In genomic region chr11:9577032-9577431, GRCh38 we compare ENCODE assay signal across 9 cellular contexts. TPM values are rescaled to one million over a fixed set of nuclear protein-coding genes. Genes with fewer than 3 reads are reported as not detected.
DNase-seq lines count a peak whose midpoint lies in the region; ATAC-seq and TF ChIP-seq lines count a peak whose summit lies in the region.
"Had no signal": no experiment of that assay in that cellular context is flagged by ENCODE, and none has a peak within 500 bp of the region (broad histone marks: within the 10 kb centered on the region; RNA-seq: fewer than 3 reads in every experiment).

No MANE protein-coding gene starts in this region.

- H3K36me3 Mint-ChIP-seq in T-helper 1 cell treated with Interleukin-12 subunit alpha and Interleukin-12 subunit beta and Interleukin-4 antibody, amounts not matched to agents 30 μg/mL and 1 μg/mL, for 36 hours (ENCODE audit: low read depth), result peaks cover 56% of the 10 kb centered on the region
- H3K36me3 Mint-ChIP-seq in activated CD4-positive, alpha-beta memory T cell treated with anti-CD3 and anti-CD28 coated beads for 36 hours, result peaks cover 63% of the 10 kb centered on the region
- H3K36me3 Mint-ChIP-seq in stimulated activated memory B cell treated with anti-CD40 and anti-IgM and Interleukin-4, amounts not matched to agents 10 μg/mL and 1 μg/mL and 100 μg/mL, for 72 hours, result peaks cover 50% of the 10 kb centered on the region

- POLR2A ChIA-PET in activated CD4-positive, alpha-beta memory T cell treated with anti-CD3 and anti-CD28 coated beads for 36 hours (lab: Charles Lee), result interaction anchor here (0.5 to 3.7 kb wide), 5 partner anchors 10 to 321 kb away, joined by 3 to 23 read pairs (median 4); no protein-coding TSS in a partner anchor

- H3K27me3 Mint-ChIP-seq in T-helper 1 cell treated with Interleukin-12 subunit alpha and Interleukin-12 subunit beta and Interleukin-4 antibody, amounts not matched to agents 30 μg/mL and 1 μg/mL, for 36 hours (ENCODE audit: low read depth), result no peaks in the 10 kb centered on the region
- no peaks in the 10 kb centered on the region for H3K27me3 Mint-ChIP-seq in activated CD4-positive, alpha-beta memory T cell treated with anti-CD3 and anti-CD28 coated beads for 36 hours
- H3K27me3 Mint-ChIP-seq in stimulated activated memory B cell treated with anti-CD40 and anti-IgM and Interleukin-4, amounts not matched to agents 10 μg/mL and 1 μg/mL and 100 μg/mL, for 72 hours, result no peaks in the 10 kb centered on the region

- no peak for TF ChIP-seq CTCF in foreskin fibroblast (IDR thresholded peaks at IDR 0.05; ENCODE audit: low read depth, low read length)

- DNase-seq in T-helper 1 cell, result no peak
- DNase-seq in activated CD4-positive, alpha-beta memory T cell treated with anti-CD3 and anti-CD28 coated beads for 36 hours, result no peak
- DNase-seq in foreskin fibroblast, result peak in 1 of 2 donors; percentile 58
- no peak for DNase-seq in pons (ENCODE audit: low spot score)
- DNase-seq: Kasumi-1 had no signal

- CTCF ChIA-PET in activated CD4-positive, alpha-beta memory T cell treated with anti-CD3 and anti-CD28 coated beads for 36 hours (lab: Charles Lee), result interaction anchor here (0.8 to 7.1 kb wide), 5 partner anchors 24 to 264 kb away, joined by 3 to 75 read pairs (median 11); no protein-coding TSS in a partner anchor

- intact Hi-C loops in activated CD4-positive, alpha-beta memory T cell treated with anti-CD3 and anti-CD28 coated beads for 36 hours (cut with micrococcal nuclease), result no loop called here

- peak overlapping the region; percentile 79 to 83 for H3K4me3 ChIP-seq in foreskin fibroblast (ENCODE audit: low read depth in 1 of 2, low read length in 2 of 2)

- H3K27ac Mint-ChIP-seq in T-helper 1 cell treated with Interleukin-12 subunit alpha and Interleukin-12 subunit beta and Interleukin-4 antibody, amounts not matched to agents 30 μg/mL and 1 μg/mL, for 36 hours, result peak overlapping the region; percentile 82
- no peak overlapping the region for H3K27ac Mint-ChIP-seq in activated CD4-positive, alpha-beta memory T cell treated with anti-CD3 and anti-CD28 coated beads for 36 hours
- peak overlapping the region; percentile 81 for H3K27ac Mint-ChIP-seq in stimulated activated memory B cell treated with anti-CD40 and anti-IgM and Interleukin-4, amounts not matched to agents 10 μg/mL and 1 μg/mL and 100 μg/mL, for 72 hours

- H3K9me3 Mint-ChIP-seq in T-helper 1 cell treated with Interleukin-12 subunit alpha and Interleukin-12 subunit beta and Interleukin-4 antibody, amounts not matched to agents 30 μg/mL and 1 μg/mL, for 36 hours, result no peaks in the 10 kb centered on the region
- H3K9me3 Mint-ChIP-seq in activated CD4-positive, alpha-beta memory T cell treated with anti-CD3 and anti-CD28 coated beads for 36 hours, result no peaks in the 10 kb centered on the region
- no peaks in the 10 kb centered on the region for H3K9me3 Mint-ChIP-seq in stimulated activated memory B cell treated with anti-CD40 and anti-IgM and Interleukin-4, amounts not matched to agents 10 μg/mL and 1 μg/mL and 100 μg/mL, for 72 hours

- no peak for ATAC-seq in stimulated activated memory B cell treated with anti-CD40 and anti-IgM and Interleukin-4, amounts not matched to agents 10 μg/mL and 1 μg/mL and 100 μg/mL, for 72 hours
- ATAC-seq in GM21528 (IDR thresholded peaks at IDR 0.05; ENCODE audit: low FRiP score, unreplicated experiment), result no peak
- ATAC-seq in GM19023 (IDR thresholded peaks at IDR 0.05; ENCODE audit: unreplicated experiment), result no peak

- H3K4me1 Mint-ChIP-seq in T-helper 1 cell treated with Interleukin-12 subunit alpha and Interleukin-12 subunit beta and Interleukin-4 antibody, amounts not matched to agents 30 μg/mL and 1 μg/mL, for 36 hours (ENCODE audit: low read depth), result peaks cover 38% of the 10 kb centered on the region
- peaks cover 33% of the 10 kb centered on the region for H3K4me1 Mint-ChIP-seq in activated CD4-positive, alpha-beta memory T cell treated with anti-CD3 and anti-CD28 coated beads for 36 hours (ENCODE audit: low read depth)
- peaks cover 43% of the 10 kb centered on the region for H3K4me1 Mint-ChIP-seq in stimulated activated memory B cell treated with anti-CD40 and anti-IgM and Interleukin-4, amounts not matched to agents 10 μg/mL and 1 μg/mL and 100 μg/mL, for 72 hours

- peak overlapping the region; percentile 97 for H3K4me3 Mint-ChIP-seq in T-helper 1 cell treated with Interleukin-12 subunit alpha and Interleukin-12 subunit beta and Interleukin-4 antibody, amounts not matched to agents 30 μg/mL and 1 μg/mL, for 36 hours
- peak overlapping the region; percentile 97 for H3K4me3 Mint-ChIP-seq in activated CD4-positive, alpha-beta memory T cell treated with anti-CD3 and anti-CD28 coated beads for 36 hours
- H3K4me3 Mint-ChIP-seq in stimulated activated memory B cell treated with anti-CD40 and anti-IgM and Interleukin-4, amounts not matched to agents 10 μg/mL and 1 μg/mL and 100 μg/mL, for 72 hours, result peak overlapping the region; percentile 76

RNA-seq across cellular contexts. Expression of gene WEE1, which starts 3.6 kb away (rescaled TPM):
- 10 to 100 TPM; 47.8 to 52.4 TPM for total RNA-seq in activated CD4-positive, alpha-beta memory T cell treated with anti-CD3 and anti-CD28 coated beads for 36 hours
